10 cellular contexts compared by ENCODE assay signal in genomic region chr14:100406505-100407131, GRCh38. TPM values are rescaled to one million over a fixed set of nuclear protein-coding genes. Genes with fewer than 3 reads are reported as not detected.
DNase-seq lines count a peak whose midpoint lies in the region; ATAC-seq and TF ChIP-seq lines count a peak whose summit lies in the region.
"Had no signal": no experiment of that assay in that cellular context is flagged by ENCODE, and none has a peak within 500 bp of the region (broad histone marks: within the 10 kb centered on the region; RNA-seq: fewer than 3 reads in every experiment).

No MANE protein-coding gene starts in this region.

- H3K27ac Mint-ChIP-seq in T-cell (peak overlapping the region; percentile 80 to 87), osteocyte (ENCODE audit: unreplicated experiment) (peak overlapping the region; percentile 50)

- ATAC-seq in T-cell (replicated peaks in 1 of 4) (peak; percentile 74 to 96 (median 84)), GM21825 (IDR thresholded peaks at IDR 0.05; ENCODE audit: unreplicated experiment) (no peak), GM21447 (IDR thresholded peaks at IDR 0.05; ENCODE audit: unreplicated experiment) (no peak)

- POLR2A ChIA-PET in T-cell (lab: Charles Lee) = no interaction called here

- H3K9me3 Mint-ChIP-seq in T-cell (no peaks in the 10 kb centered on the region), osteocyte (ENCODE audit: unreplicated experiment) (no peaks in the 10 kb centered on the region)

- no peaks in the 10 kb centered on the region for H3K9me3 ChIP-seq in duodenal mucosa (ENCODE audit: control insufficient read depth in 1 of 2, low read length in 2 of 2)

- H3K4me1 ChIP-seq in duodenal mucosa (ENCODE audit: control insufficient read depth in 1 of 2, insufficient read depth in 2 of 2, low read length in 2 of 2) = peaks cover 54 to 70% of the 10 kb centered on the region in 2 donors

- peak overlapping the region in 1 of 2 donors; percentile 48 for H3K9ac ChIP-seq in duodenal mucosa (ENCODE audit: low read depth in 1 of 2, low read length in 2 of 2)

- H3K27me3 ChIP-seq in duodenal mucosa (ENCODE audit: control insufficient read depth in 1 of 2, insufficient read depth in 2 of 2, low read length in 2 of 2) = no peaks in the 10 kb centered on the region

- H3K4me3 Mint-ChIP-seq in T-cell (peak overlapping the region in 2 of 3 donors; percentile 22 to 57), osteocyte (ENCODE audit: unreplicated experiment) (no peak overlapping the region)

- peaks cover 3% of the 10 kb centered on the region for H3K36me3 Mint-ChIP-seq in T-cell
- H3K36me3 Mint-ChIP-seq in osteocyte (ENCODE audit: unreplicated experiment) = peaks cover 1% of the 10 kb centered on the region

- peaks cover 38 to 54% (median 48%) of the 10 kb centered on the region in 3 donors for H3K4me1 Mint-ChIP-seq in T-cell
- peaks cover 65% of the 10 kb centered on the region for H3K4me1 Mint-ChIP-seq in osteocyte (ENCODE audit: unreplicated experiment)

- H3K27me3 Mint-ChIP-seq in T-cell (no peaks in the 10 kb centered on the region), osteocyte (ENCODE audit: unreplicated experiment) (no peaks in the 10 kb centered on the region)

- CTCF ChIA-PET in T-cell (lab: Charles Lee) = interaction anchor here in 1 of 2 donors (0.9 kb wide), 1 partner anchor 246 kb away, joined by 3 read pairs; no protein-coding TSS in a partner anchor

- peak overlapping the region in 1 of 2 donors; percentile 1 for H3K4me3 ChIP-seq in duodenal mucosa (ENCODE audit: low read depth in 1 of 2, low read length in 2 of 2)

- peak overlapping the region; percentile 43 for H3K27ac ChIP-seq in duodenal mucosa (ENCODE audit: low read depth, low read length)

- H3K36me3 ChIP-seq in duodenal mucosa (ENCODE audit: control insufficient read depth in 1 of 2, insufficient read depth in 2 of 2, low read length in 2 of 2) = no peaks in the 10 kb centered on the region

- TF ChIP-seq CTCF in osteocyte (IDR thresholded peaks at IDR 0.05) = no peak

- DNase-seq in NCI-H510A treated with DMSO at 0.1 percent for 48 hours (lab: John Stamatoyannopoulos, UW) (peak; percentile 49), NCI-H510A (lab: John Stamatoyannopoulos, UW) (no peak), T-cell (peak in 25 of 34 experiments; percentile 2 to 46 (median 16)), osteocyte (ENCODE audit: extremely low spot score, unreplicated experiment) (no peak), iPS-NIHi7 (ENCODE audit: extremely low spot score) (no peak)
- DNase-seq: 8988T, Kasumi-1 had no signal

RNA-seq across cellular contexts. Expression of gene WDR25, which starts 30.3 kb away (rescaled TPM):
- total RNA-seq in T-cell = 1 to 10 TPM; 5.7 to 9.7 (median 7.2) TPM
- total RNA-seq in osteocyte = 15.5 and 20.0 TPM in 2 replicates

Comparison
In these comparisons a context has a peak if more than half of its experiments do, and no peak if none do; other contexts are left out.
1. DNase-seq: peak in NCI-H510A treated with DMSO at 0.1 percent for 48 hours (single experiment) and T-cell (25 of 34); none in NCI-H510A (single experiment), osteocyte (single experiment) and iPS-NIHi7 (single experiment).
2. ATAC-seq: peak in T-cell (4 of 4); none in GM21825 (single experiment) and GM21447 (single experiment).